In the genomic region with DNA sequence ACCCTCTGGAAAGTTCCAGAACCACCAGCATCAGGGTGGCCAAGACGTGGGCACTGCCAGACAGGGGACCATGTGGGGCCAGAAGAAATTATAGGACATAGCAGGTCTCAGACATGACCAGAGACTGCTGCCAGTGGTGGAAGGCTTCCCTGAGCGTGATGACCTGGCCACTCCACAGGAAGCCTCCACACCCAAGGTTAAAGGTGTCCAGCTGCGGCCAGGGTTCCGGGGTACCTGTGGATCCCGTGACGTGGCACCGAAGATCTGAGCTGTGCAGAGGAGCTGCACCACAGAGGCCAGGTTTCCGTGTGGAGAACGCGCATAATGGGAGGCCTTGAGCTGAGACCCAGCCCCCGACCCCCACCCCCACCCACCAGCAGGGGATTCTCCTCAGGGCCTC, we compare ENCODE assay signal across 20 cellular contexts. TPM values are rescaled to one million over a fixed set of nuclear protein-coding genes. Genes with fewer than 3 reads are reported as not detected.
A peak's percentile ranks its signal among the peaks of the same experiment; 100 is the strongest.
DNase-seq lines count a peak whose midpoint lies in the region; TF ChIP-seq lines count a peak whose summit lies in the region.
"Had no signal": no experiment of that assay in that cellular context is flagged by ENCODE, and none has a peak within 500 bp of the region (broad histone marks: within the 10 kb centered on the region; RNA-seq: fewer than 3 reads in every experiment).

No MANE protein-coding gene starts in this region.

- H3K9me3 Mint-ChIP-seq in activated CD4-positive, alpha-beta T cell treated with anti-CD3 and anti-CD28 coated beads, Interleukin-2, amount 10 ng/mL, durations not matched to agents 24 days and 14 days, result peaks cover 5% of the 10 kb centered on the region
- H3K9me3 Mint-ChIP-seq: CD4-positive, alpha-beta T cell had no signal

- H3K36me3 Mint-ChIP-seq in activated CD4-positive, alpha-beta T cell treated with anti-CD3 and anti-CD28 coated beads, Interleukin-2, amount 10 ng/mL, durations not matched to agents 24 days and 14 days (ENCODE audit: low read depth), result peaks cover 17% of the 10 kb centered on the region
- H3K36me3 Mint-ChIP-seq: CD8-positive, alpha-beta T cell had no signal

- H3K27ac ChIP-seq in coronary artery, result no peak overlapping the region
- H3K27ac ChIP-seq: 22Rv1; A549; BLaER1 treated with 17β-estradiol and CSF1 and Interleukin-3, amounts not matched to agents 10 nM and 100 nM; C4-2B had no signal

- no peak overlapping the region for H3K4me3 ChIP-seq in coronary artery
- H3K4me3 ChIP-seq: A549; BLaER1 treated with 17β-estradiol and CSF1 and Interleukin-3, amounts not matched to agents 10 nM and 100 nM had no signal

- peak; percentile 48 for DNase-seq in activated CD4-positive, alpha-beta T cell treated with anti-CD3 and anti-CD28 coated beads, Interleukin-2, amount 10 ng/mL, durations not matched to agents 24 days and 14 days
- no peak for DNase-seq in activated CD4-positive, alpha-beta T cell treated with anti-CD3 and anti-CD28 coated beads for 48 hours
- DNase-seq in activated CD8-positive, alpha-beta memory T cell treated with anti-CD3 and anti-CD28 coated beads for 24 hours, result peak; percentile 26
- DNase-seq in activated CD8-positive, alpha-beta memory T cell treated with anti-CD3 and anti-CD28 coated beads, Interleukin-2, amount 50 U/mL, for 4 hours, result no peak
- peak; percentile 58 for DNase-seq in activated effector memory CD4-positive, alpha-beta T cell treated with anti-CD3 and anti-CD28 coated beads, Interleukin-2, amount 50 U/mL, for 16 hours
- DNase-seq in activated effector memory CD4-positive, alpha-beta T cell treated with Interleukin-2 at 50 U/mL for 16 hours, result no peak
- peak; percentile 31 for DNase-seq in coronary artery (ENCODE audit: low spot score)
- DNase-seq in NCI-H2196 treated with DMSO at 0.1 percent for 48 hours (lab: John Stamatoyannopoulos, UW; ENCODE audit: unreplicated experiment), result no peak
- DNase-seq: AML-193; Caco-2; Calu3; CD4-positive, alpha-beta T cell; CD8-positive, alpha-beta T cell; DMS79 treated with DMSO at 0.1 percent for 48 hours; GF-D8 had no signal

- H3K27ac Mint-ChIP-seq in activated CD4-positive, alpha-beta T cell treated with anti-CD3 and anti-CD28 coated beads, Interleukin-2, amount 10 ng/mL, durations not matched to agents 24 days and 14 days, result no peak overlapping the region
- H3K27ac Mint-ChIP-seq: B cell had no signal

- intact Hi-C loops in activated CD4-positive, alpha-beta T cell treated with anti-CD3 and anti-CD28 coated beads, Interleukin-2, amount 10 ng/mL, durations not matched to agents 24 days and 14 days (cut with micrococcal nuclease), result no loop called here

- H3K27me3 Mint-ChIP-seq in activated CD4-positive, alpha-beta T cell treated with anti-CD3 and anti-CD28 coated beads, Interleukin-2, amount 10 ng/mL, durations not matched to agents 24 days and 14 days, result no peaks in the 10 kb centered on the region
- H3K27me3 Mint-ChIP-seq: B cell; CD4-positive, alpha-beta T cell had no signal

- no peak overlapping the region for H3K4me3 Mint-ChIP-seq in activated CD4-positive, alpha-beta T cell treated with anti-CD3 and anti-CD28 coated beads, Interleukin-2, amount 10 ng/mL, durations not matched to agents 24 days and 14 days
- H3K4me3 Mint-ChIP-seq: B cell; CD4-positive, alpha-beta T cell; CD8-positive, alpha-beta T cell had no signal

- no peak for TF ChIP-seq CTCF in coronary artery (IDR thresholded peaks at IDR 0.05)

- H3K4me1 Mint-ChIP-seq in activated CD4-positive, alpha-beta T cell treated with anti-CD3 and anti-CD28 coated beads, Interleukin-2, amount 10 ng/mL, durations not matched to agents 24 days and 14 days, result peaks cover 22% of the 10 kb centered on the region

RNA-seq across cellular contexts. Expression of a gene that starts 16.4 kb away (rescaled TPM):
- total RNA-seq in activated CD4-positive, alpha-beta T cell treated with anti-CD3 and anti-CD28 coated beads, Interleukin-2, amount 10 ng/mL, durations not matched to agents 24 days and 14 days, result 190 and 200 TPM in 2 replicates

RNA-seq across cellular contexts. Expression of a gene that starts 24.3 kb away (rescaled TPM):
- total RNA-seq in activated CD4-positive, alpha-beta T cell treated with anti-CD3 and anti-CD28 coated beads, Interleukin-2, amount 10 ng/mL, durations not matched to agents 24 days and 14 days, result 61.3 and 62.6 TPM in 2 replicates

Comparison
In these comparisons a context has a peak if more than half of its experiments do, and no peak if none do; other contexts are left out.
1. DNase-seq: peak in activated CD4-positive, alpha-beta T cell treated with anti-CD3 and anti-CD28 coated beads, Interleukin-2, amount 10 ng/mL, durations not matched to agents 24 days and 14 days (single experiment), activated CD8-positive, alpha-beta memory T cell treated with anti-CD3 and anti-CD28 coated beads for 24 hours (single experiment), activated effector memory CD4-positive, alpha-beta T cell treated with anti-CD3 and anti-CD28 coated beads, Interleukin-2, amount 50 U/mL, for 16 hours (single experiment) and coronary artery (single experiment); none in activated CD4-positive, alpha-beta T cell treated with anti-CD3 and anti-CD28 coated beads for 48 hours (single experiment), activated CD8-positive, alpha-beta memory T cell treated with anti-CD3 and anti-CD28 coated beads, Interleukin-2, amount 50 U/mL, for 4 hours (single experiment), activated effector memory CD4-positive, alpha-beta T cell treated with Interleukin-2 at 50 U/mL for 16 hours (single experiment) and NCI-H2196 treated with DMSO at 0.1 percent for 48 hours (single experiment).